9 cellular contexts compared by ENCODE assay signal in genomic region chr13:34076943-34077703, GRCh38.
A peak's percentile ranks its signal among the peaks of the same experiment; 100 is the strongest.
DNase-seq lines count a peak whose midpoint lies in the region; ATAC-seq, FAIRE-seq and TF ChIP-seq lines count a peak whose summit lies in the region.
"Had no signal": no experiment of that assay in that cellular context is flagged by ENCODE, and none has a peak within 500 bp of the region (broad histone marks: within the 10 kb centered on the region; RNA-seq: fewer than 3 reads in every experiment).

No MANE protein-coding gene starts in this region.

- peaks cover 2% of the 10 kb centered on the region for H3K9me3 Mint-ChIP-seq in astrocyte (ENCODE audit: unreplicated experiment)
- H3K9me3 Mint-ChIP-seq in stimulated activated naive B cell treated with anti-CD40 and anti-IgM and Interleukin-4, amounts not matched to agents 10 μg/mL and 1 μg/mL and 100 μg/mL, for 72 hours = peaks cover 7 to 11% of the 10 kb centered on the region in 2 donors

- H3K36me3 ChIP-seq in astrocyte (ENCODE audit: insufficient read depth, low read length) = no peaks in the 10 kb centered on the region

- H2AFZ ChIP-seq in astrocyte (ENCODE audit: low read depth, low read length) = no peak overlapping the region

- peak overlapping the region; percentile 31 for H3K9ac ChIP-seq in astrocyte (ENCODE audit: low read length)

- H3K27ac ChIP-seq in astrocyte (ENCODE audit: low read depth, low read length) = peak overlapping the region; percentile 11

- H3K9me3 ChIP-seq in astrocyte (ENCODE audit: insufficient read depth, low read depth, low read length) = no peaks in the 10 kb centered on the region

- DNase-seq in LHCN-M2 (ENCODE audit: low read depth) (peak; percentile 51), astrocyte (ENCODE audit: low read depth) (peak; percentile 70), left lobe of liver (ENCODE audit: low spot score) (no peak)
- DNase-seq in stimulated activated naive B cell treated with anti-CD40 and anti-IgM and Interleukin-4, amounts not matched to agents 10 μg/mL and 1 μg/mL and 100 μg/mL, for 72 hours = no peak
- no peak for DNase-seq in activated CD4-positive, alpha-beta T cell treated with anti-CD3 and anti-CD28 coated beads for 4 hours

- no peak overlapping the region for H3K27ac Mint-ChIP-seq in astrocyte (ENCODE audit: unreplicated experiment)
- no peak overlapping the region for H3K27ac Mint-ChIP-seq in stimulated activated naive B cell treated with anti-CD40 and anti-IgM and Interleukin-4, amounts not matched to agents 10 μg/mL and 1 μg/mL and 100 μg/mL, for 72 hours
- H3K27ac Mint-ChIP-seq: memory B cell had no signal

- ATAC-seq in left lobe of liver (peak; percentile 80), HG02763 (IDR thresholded peaks at IDR 0.05; ENCODE audit: unreplicated experiment) (no peak), GM19452 (IDR thresholded peaks at IDR 0.05; ENCODE audit: unreplicated experiment) (no peak)
- no peak for ATAC-seq in stimulated activated naive B cell treated with anti-CD40 and anti-IgM and Interleukin-4, amounts not matched to agents 10 μg/mL and 1 μg/mL and 100 μg/mL, for 72 hours (replicated peaks)

- no peaks in the 10 kb centered on the region for H3K79me2 ChIP-seq in astrocyte (ENCODE audit: insufficient read depth, low read length)

- H3K36me3 Mint-ChIP-seq in astrocyte (ENCODE audit: low read depth, unreplicated experiment) = no peaks in the 10 kb centered on the region
- no peaks in the 10 kb centered on the region for H3K36me3 Mint-ChIP-seq in stimulated activated naive B cell treated with anti-CD40 and anti-IgM and Interleukin-4, amounts not matched to agents 10 μg/mL and 1 μg/mL and 100 μg/mL, for 72 hours
- H3K36me3 Mint-ChIP-seq: memory B cell had no signal

- H3K4me3 ChIP-seq in astrocyte (ENCODE audit: insufficient read depth, low read depth, low read length) = peak overlapping the region; percentile 13

- peaks cover 16% of the 10 kb centered on the region for H3K4me1 ChIP-seq in astrocyte (ENCODE audit: insufficient read depth, low read length)

- peak overlapping the region; percentile 66 for H3K4me2 ChIP-seq in astrocyte (ENCODE audit: low read length)

- no peak overlapping the region for H3K4me3 Mint-ChIP-seq in astrocyte (ENCODE audit: unreplicated experiment)
- H3K4me3 Mint-ChIP-seq in stimulated activated naive B cell treated with anti-CD40 and anti-IgM and Interleukin-4, amounts not matched to agents 10 μg/mL and 1 μg/mL and 100 μg/mL, for 72 hours = no peak overlapping the region
- H3K4me3 Mint-ChIP-seq: memory B cell had no signal

- H3K27me3 ChIP-seq in astrocyte (ENCODE audit: insufficient read depth, low read length) = no peaks in the 10 kb centered on the region

- H3K27me3 Mint-ChIP-seq in astrocyte (ENCODE audit: low read depth, unreplicated experiment) = no peaks in the 10 kb centered on the region
- no peaks in the 10 kb centered on the region for H3K27me3 Mint-ChIP-seq in stimulated activated naive B cell treated with anti-CD40 and anti-IgM and Interleukin-4, amounts not matched to agents 10 μg/mL and 1 μg/mL and 100 μg/mL, for 72 hours
- H3K27me3 Mint-ChIP-seq: memory B cell had no signal

- TF ChIP-seq CTCF in astrocyte (IDR thresholded peaks at IDR 0.05; ENCODE audit: insufficient read depth, low read depth, low read length) = peak; percentile 67

- H3K4me1 Mint-ChIP-seq in astrocyte (ENCODE audit: low read depth, unreplicated experiment) = peaks cover 3% of the 10 kb centered on the region
- H3K4me1 Mint-ChIP-seq in stimulated activated naive B cell treated with anti-CD40 and anti-IgM and Interleukin-4, amounts not matched to agents 10 μg/mL and 1 μg/mL and 100 μg/mL, for 72 hours = peaks cover 0 to 1% of the 10 kb centered on the region in 2 donors
- H3K4me1 Mint-ChIP-seq: memory B cell had no signal

- H4K20me1 ChIP-seq in astrocyte (ENCODE audit: insufficient read depth, low read length) = no peaks in the 10 kb centered on the region

- peak; percentile 93 for FAIRE-seq in G401.6 (lab: Jason Lieb, UNC)
- peak; percentile 17 for FAIRE-seq in astrocyte (lab: Jason Lieb, UNC)

Comparison
In these comparisons a context has a peak if more than half of its experiments do, and no peak if none do; other contexts are left out.
1. DNase-seq: peak in LHCN-M2 (single experiment) and astrocyte (single experiment); none in left lobe of liver (single experiment), stimulated activated naive B cell treated with anti-CD40 and anti-IgM and Interleukin-4, amounts not matched to agents 10 μg/mL and 1 μg/mL and 100 μg/mL, for 72 hours (single experiment) and activated CD4-positive, alpha-beta T cell treated with anti-CD3 and anti-CD28 coated beads for 4 hours (0 of 2).